ENCODE assay signal across 13 cellular contexts in genomic region chr21:41630249-41630648, GRCh38.
A peak's percentile ranks its signal among the peaks of the same experiment; 100 is the strongest.
DNase-seq lines count a peak whose midpoint lies in the region; ATAC-seq and TF ChIP-seq lines count a peak whose summit lies in the region.
"Had no signal": no experiment of that assay in that cellular context is flagged by ENCODE, and none has a peak within 500 bp of the region (broad histone marks: within the 10 kb centered on the region; RNA-seq: fewer than 3 reads in every experiment).

No MANE protein-coding gene starts in this region.

- no peak overlapping the region for H3K27ac Mint-ChIP-seq in activated T-cell treated with anti-CD3 and anti-CD28 coated beads, Interleukin-2, amount 50 U/mL, for 72 hours
- H3K27ac Mint-ChIP-seq: activated T-helper 17 cell treated with anti-CD3 and anti-CD28 coated beads, Interleukin-2, amount 50 U/mL, for 72 hours; WTC11 had no signal

- no peak overlapping the region for H3K4me3 Mint-ChIP-seq in activated T-cell treated with anti-CD3 and anti-CD28 coated beads, Interleukin-2, amount 50 U/mL, for 72 hours
- H3K4me3 Mint-ChIP-seq: activated T-helper 17 cell treated with anti-CD3 and anti-CD28 coated beads, Interleukin-2, amount 50 U/mL, for 72 hours; WTC11 had no signal

- no peak overlapping the region for H3K4me2 ChIP-seq in trophoblast cell (ENCODE audit: low read length)

- TF ChIP-seq CTCF in colonic mucosa (IDR thresholded peaks at IDR 0.05) (no peak), left ventricle myocardium inferior (IDR thresholded peaks at IDR 0.05; ENCODE audit: borderline replicate concordance) (no peak)

- no peak overlapping the region for H3K23ac ChIP-seq in trophoblast cell (ENCODE audit: low read length)

- intact Hi-C loops in colonic mucosa (cut with DNase I) (no loop called here), left ventricle myocardium inferior (cut with micrococcal nuclease) (no loop called here)

- H3K9me3 ChIP-seq in colonic mucosa (no peaks in the 10 kb centered on the region), trophoblast cell (ENCODE audit: insufficient read depth, low read depth, low read length) (peaks cover 3% of the 10 kb centered on the region), left ventricle myocardium inferior (replicated peaks) (peaks cover 10% of the 10 kb centered on the region)
- H3K9me3 ChIP-seq: tibial artery had no signal

- H3K9ac ChIP-seq in colonic mucosa (ENCODE audit: low read depth in 2 of 2, low read length in 2 of 2) (no peak overlapping the region), trophoblast cell (ENCODE audit: low read length) (no peak overlapping the region)

- H3K79me2 ChIP-seq in trophoblast cell (ENCODE audit: control insufficient read depth, insufficient read depth, low read length, poor library complexity), result no peaks in the 10 kb centered on the region

- H3K4me1 ChIP-seq in colonic mucosa (no peaks in the 10 kb centered on the region), trophoblast cell (ENCODE audit: control insufficient read depth in 1 of 2, insufficient read depth in 2 of 2, low read length in 2 of 2) (peaks cover 3 to 8% of the 10 kb centered on the region in 2 experiments), left ventricle myocardium inferior (no peaks in the 10 kb centered on the region)

- H2BK120ac ChIP-seq in trophoblast cell (ENCODE audit: insufficient read depth, low read length, poor library complexity), result no peak overlapping the region

- no peaks in the 10 kb centered on the region for H3K9me3 Mint-ChIP-seq in activated T-cell treated with anti-CD3 and anti-CD28 coated beads, Interleukin-2, amount 50 U/mL, for 72 hours
- H3K9me3 Mint-ChIP-seq: activated T-helper 17 cell treated with anti-CD3 and anti-CD28 coated beads, Interleukin-2, amount 50 U/mL, for 72 hours had no signal

- peak; percentile 100 for DNase-seq in EH (ENCODE audit: low read depth)
- peak; percentile 97 for DNase-seq in LoVo (ENCODE audit: low spot score)
- peak; percentile 73 for DNase-seq in colonic mucosa
- peak; percentile 29 to 48 for DNase-seq in trophoblast cell
- DNase-seq in left ventricle myocardium inferior, result no peak
- DNase-seq in T-helper 1 cell, result no peak
- no peak for DNase-seq in activated T-cell treated with anti-CD3 and anti-CD28 coated beads, Interleukin-2, amount 50 U/mL, for 72 hours
- DNase-seq: NCI-H2081 treated with DMSO at 0.1 percent for 48 hours; stimulated activated CD4-positive, alpha-beta T cell treated with anti-CD3 and anti-CD28 coated beads, Interleukin-4, amount 100 ng/mL, for 4 hours; tibial artery had no signal

- H3K4me1 Mint-ChIP-seq in activated T-cell treated with anti-CD3 and anti-CD28 coated beads, Interleukin-2, amount 50 U/mL, for 72 hours (ENCODE audit: low read depth), result no peaks in the 10 kb centered on the region

- H4K12ac ChIP-seq in trophoblast cell (ENCODE audit: low read depth, low read length), result no peak overlapping the region

- H3K14ac ChIP-seq in trophoblast cell (ENCODE audit: low read length), result no peak overlapping the region

- peaks cover 13% of the 10 kb centered on the region for H3K27me3 Mint-ChIP-seq in activated T-cell treated with anti-CD3 and anti-CD28 coated beads, Interleukin-2, amount 50 U/mL, for 72 hours (ENCODE audit: low read depth)

- no peaks in the 10 kb centered on the region for H3K36me3 Mint-ChIP-seq in activated T-cell treated with anti-CD3 and anti-CD28 coated beads, Interleukin-2, amount 50 U/mL, for 72 hours (ENCODE audit: insufficient read depth in 2 of 2)
- H3K36me3 Mint-ChIP-seq: WTC11 had no signal

- H3K36me3 ChIP-seq in colonic mucosa, result no peaks in the 10 kb centered on the region
- no peaks in the 10 kb centered on the region for H3K36me3 ChIP-seq in trophoblast cell (ENCODE audit: control insufficient read depth in 1 of 2, insufficient read depth in 2 of 2, low read length in 2 of 2)
- H3K36me3 ChIP-seq in left ventricle myocardium inferior, result no peaks in the 10 kb centered on the region
- H3K36me3 ChIP-seq: tibial artery had no signal

- ATAC-seq in HG03342 (IDR thresholded peaks at IDR 0.05; ENCODE audit: unreplicated experiment), result no peak
- ATAC-seq in activated T-cell treated with anti-CD3 and anti-CD28 coated beads, Interleukin-2, amount 50 U/mL, for 72 hours (replicated peaks in 1 of 2), result no peak
- ATAC-seq: activated T-helper 17 cell treated with anti-CD3 and anti-CD28 coated beads, Interleukin-2, amount 50 U/mL, for 72 hours; WTC11 had no signal

- H2BK12ac ChIP-seq in trophoblast cell (ENCODE audit: low read length), result no peak overlapping the region

- H2BK5ac ChIP-seq in trophoblast cell (ENCODE audit: low read depth, low read length, poor library complexity), result no peak overlapping the region

- no peak overlapping the region for H2AFZ ChIP-seq in trophoblast cell (ENCODE audit: insufficient read depth, low read length, poor library complexity)

- no peak overlapping the region for H4K8ac ChIP-seq in trophoblast cell (ENCODE audit: low read depth, low read length)

- H3K4me3 ChIP-seq in colonic mucosa (no peak overlapping the region), trophoblast cell (ENCODE audit: low read depth, low read length) (no peak overlapping the region), left ventricle myocardium inferior (no peak overlapping the region)
- H3K4me3 ChIP-seq: tibial artery had no signal

- no peak overlapping the region for H4K91ac ChIP-seq in trophoblast cell (ENCODE audit: low read depth, low read length)

- H3K27me3 ChIP-seq in colonic mucosa (no peaks in the 10 kb centered on the region), trophoblast cell (ENCODE audit: insufficient read depth, low read length) (no peaks in the 10 kb centered on the region), left ventricle myocardium inferior (ENCODE audit: low read depth) (peaks cover 21% of the 10 kb centered on the region)
- H3K27me3 ChIP-seq: tibial artery had no signal

- H2AK5ac ChIP-seq in trophoblast cell (ENCODE audit: low read length), result no peak overlapping the region

- no peaks in the 10 kb centered on the region for H3K79me1 ChIP-seq in trophoblast cell (ENCODE audit: low read length)

- H3K27ac ChIP-seq in colonic mucosa (no peak overlapping the region), trophoblast cell (ENCODE audit: low read depth, low read length) (no peak overlapping the region), left ventricle myocardium inferior (replicated peaks) (no peak overlapping the region)
- H3K27ac ChIP-seq: tibial artery had no signal

- no CpG with 5 or more reads among the region's 14 CpGs for WGBS in trophoblast cell (ENCODE audit: extremely low coverage, insufficient coverage, insufficient read length)

- no peak overlapping the region for H3K18ac ChIP-seq in trophoblast cell (ENCODE audit: low read length)

- no peak overlapping the region for H3K4ac ChIP-seq in trophoblast cell (ENCODE audit: low read depth, low read length)

Comparison
In these comparisons a context has a peak if more than half of its experiments do, and no peak if none do; other contexts are left out.
1. DNase-seq: peak in EH (single experiment), LoVo (single experiment), colonic mucosa (single experiment) and trophoblast cell (2 of 2); none in left ventricle myocardium inferior (single experiment), T-helper 1 cell (0 of 5) and activated T-cell treated with anti-CD3 and anti-CD28 coated beads, Interleukin-2, amount 50 U/mL, for 72 hours (0 of 2).